Comparison of ENCODE assay signal across 1 cellular context in the genomic region with DNA sequence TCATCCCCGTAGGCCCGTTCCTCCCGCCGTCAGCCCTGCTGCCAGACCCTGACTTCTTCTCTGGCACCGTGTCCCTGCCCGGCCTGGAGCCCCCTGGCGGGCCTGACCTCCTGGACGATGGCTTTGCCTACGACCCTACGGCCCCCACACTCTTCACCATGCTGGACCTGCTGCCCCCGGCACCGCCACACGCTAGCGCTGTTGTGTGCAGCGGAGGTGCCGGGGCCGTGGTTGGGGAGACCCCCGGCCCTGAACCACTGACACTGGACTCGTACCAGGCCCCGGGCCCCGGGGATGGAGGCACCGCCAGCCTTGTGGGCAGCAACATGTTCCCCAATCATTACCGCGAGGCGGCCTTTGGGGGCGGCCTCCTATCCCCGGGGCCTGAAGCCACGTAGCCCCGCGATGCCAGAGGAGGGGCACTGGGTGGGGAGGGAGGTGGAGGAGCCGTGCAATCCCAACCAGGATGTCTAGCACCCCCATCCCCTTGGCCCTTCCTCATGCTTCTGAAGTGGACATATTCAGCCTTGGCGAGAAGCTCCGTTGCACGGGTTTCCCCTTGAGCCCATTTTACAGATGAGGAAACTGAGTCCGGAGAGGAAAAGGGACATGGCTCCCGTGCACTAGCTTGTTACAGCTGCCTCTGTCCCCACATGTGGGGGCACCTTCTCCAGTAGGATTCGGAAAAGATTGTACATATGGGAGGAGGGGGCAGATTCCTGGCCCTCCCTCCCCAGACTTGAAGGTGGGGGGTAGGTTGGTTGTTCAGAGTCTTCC.
TF ChIP-seq lines count a peak whose summit lies in the region.

No MANE protein-coding gene starts in this region.

TF ChIP-seq in HCT116, 20 proteins besides CTCF, POLR2A, EP300 and RAD21:
- TF ChIP-seq FOSL1 (IDR thresholded peaks at IDR 0.05; ENCODE audit: low read depth) (no peak), EZH2phosphoT487 (IDR thresholded peaks at IDR 0.05; ENCODE audit: borderline replicate concordance) (no peak), YY1 (IDR thresholded peaks at IDR 0.05; ENCODE audit: extremely low read depth, insufficient replicate concordance, low read depth, low read length) (no peak), POLR2AphosphoS5 (IDR thresholded peaks at IDR 0.05; ENCODE audit: low read depth, low read length) (no peak), ELF1 (IDR thresholded peaks at IDR 0.05; ENCODE audit: borderline replicate concordance, low read depth) (no peak), SIN3A (IDR thresholded peaks at IDR 0.05; ENCODE audit: low read depth) (no peak), ZNF274 (IDR thresholded peaks at IDR 0.05; ENCODE audit: low read depth, low read length) (no peak), EGR1 (IDR thresholded peaks at IDR 0.05; ENCODE audit: low read depth) (no peak), CEBPB (IDR thresholded peaks at IDR 0.05; ENCODE audit: low read depth) (no peak), REST (IDR thresholded peaks at IDR 0.05; ENCODE audit: low read depth) (no peak), SP1 (IDR thresholded peaks at IDR 0.05; ENCODE audit: low read depth) (no peak), CBX3 (IDR thresholded peaks at IDR 0.05; ENCODE audit: low read depth) (no peak), ZFX (IDR thresholded peaks at IDR 0.05) (no peak), TCF7L2 (IDR thresholded peaks at IDR 0.05; ENCODE audit: borderline replicate concordance, extremely low read depth, insufficient read depth, insufficient read length) (no peak), ZBTB33 (IDR thresholded peaks at IDR 0.05; ENCODE audit: extremely low read depth, insufficient replicate concordance, low read length) (no peak), EZH2 (IDR thresholded peaks at IDR 0.05) (no peak), JUND (IDR thresholded peaks at IDR 0.05) (no peak), SRF (IDR thresholded peaks at IDR 0.05; ENCODE audit: low read depth) (no peak)
- TF ChIP-seq, protein P1, sequence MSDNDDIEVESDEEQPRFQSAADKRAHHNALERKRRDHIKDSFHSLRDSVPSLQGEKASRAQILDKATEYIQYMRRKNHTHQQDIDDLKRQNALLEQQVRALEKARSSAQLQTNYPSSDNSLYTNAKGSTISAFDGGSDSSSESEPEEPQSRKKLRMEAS (IDR thresholded peaks at IDR 0.05): no peak
- TF ChIP-seq, protein P2, sequence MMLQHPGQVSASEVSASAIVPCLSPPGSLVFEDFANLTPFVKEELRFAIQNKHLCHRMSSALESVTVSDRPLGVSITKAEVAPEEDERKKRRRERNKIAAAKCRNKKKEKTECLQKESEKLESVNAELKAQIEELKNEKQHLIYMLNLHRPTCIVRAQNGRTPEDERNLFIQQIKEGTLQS (IDR thresholded peaks at IDR 0.05): no peak
TF ChIP-seq in HCT116: peak in this region for 0.
